In the genomic region with DNA sequence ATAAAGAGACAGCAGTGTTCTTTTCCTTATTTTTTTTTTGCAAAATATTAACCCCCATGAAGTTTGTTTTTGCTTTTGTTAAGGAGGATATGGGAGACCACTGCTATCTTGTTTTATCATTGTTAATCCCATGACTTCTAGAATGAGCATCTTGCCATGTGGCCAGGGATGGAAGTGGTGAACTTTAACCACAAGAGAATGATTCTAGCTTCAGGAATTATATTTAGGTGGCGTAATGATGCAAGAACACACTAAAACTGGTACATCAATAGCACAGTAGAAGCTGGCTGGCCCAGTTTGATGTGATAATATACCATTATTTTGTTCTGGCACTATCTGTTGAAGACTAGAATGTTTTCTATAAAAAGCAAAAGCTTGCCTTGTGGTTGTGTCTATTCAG, we compare ENCODE assay signal across 23 cellular contexts.
"Had no signal": no experiment of that assay in that cellular context is flagged by ENCODE, and none has a peak within 500 bp of the region (broad histone marks: within the 10 kb centered on the region; RNA-seq: fewer than 3 reads in every experiment).

No MANE protein-coding gene starts in this region.

- H3K27ac ChIP-seq: left lung, lower lobe of right lung, pancreas, prostate gland, skin epidermis, suprapubic skin, thoracic aorta, tibial artery, upper lobe of right lung had no signal

- H3K9me3 ChIP-seq: lower lobe of right lung, pancreas, prostate gland, suprapubic skin, thoracic aorta, tibial artery, upper lobe of right lung had no signal

- H3K27me3 ChIP-seq: left lung, pancreas, suprapubic skin, tibial artery, upper lobe of right lung had no signal

- DNase-seq: hypothalamus; immature natural killer cell; kidney; left colon; left lung; lower lobe of right lung; mammary epithelial cell; mesenchymal stem cell; naive thymus-derived CD8-positive, alpha-beta T cell; nucleus accumbens; pancreas; posterior cingulate gyrus; retina; right cardiac atrium; stimulated activated CD4-positive, alpha-beta T cell treated with anti-CD3 and anti-CD28 coated beads, Interleukin-4, amount 100 ng/mL, for 24 hours; stimulated activated naive CD4-positive, alpha-beta T cell; tibial artery; trophoblast cell; upper lobe of right lung had no signal

- H3K4me1 ChIP-seq: left lung, lower lobe of right lung, pancreas, prostate gland, suprapubic skin, tibial artery, upper lobe of right lung had no signal

- H3K4me3 ChIP-seq: left lung, lower lobe of right lung, pancreas, prostate gland, skin epidermis, suprapubic skin, thoracic aorta, tibial artery, upper lobe of right lung had no signal

- H3K36me3 ChIP-seq: left lung, lower lobe of right lung, pancreas, prostate gland, suprapubic skin, thoracic aorta, tibial artery, upper lobe of right lung had no signal
